In the genomic region with DNA sequence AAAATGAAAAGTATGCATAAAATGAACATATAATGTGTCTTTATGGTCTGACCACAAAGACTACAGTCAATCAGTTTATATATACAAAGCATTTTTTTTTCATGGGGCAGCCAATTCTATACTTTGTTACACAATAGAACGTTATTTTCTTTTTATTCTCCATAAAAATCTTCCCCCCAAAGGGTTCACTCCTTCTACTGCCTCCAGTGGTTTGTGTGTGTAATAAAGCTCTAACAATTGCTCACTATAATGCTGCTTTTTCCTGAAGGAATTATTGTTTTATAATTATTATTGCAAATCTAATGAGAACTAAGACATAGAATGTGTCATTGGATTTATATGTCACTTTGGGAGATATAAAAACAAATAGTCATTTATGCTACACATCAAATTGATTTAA, we compare ENCODE assay signal across 1 cellular context.
TF ChIP-seq lines count a peak whose summit lies in the region.

No MANE protein-coding gene starts in this region.

TF ChIP-seq in GM23338, 12 proteins besides CTCF, POLR2A, EP300 and RAD21 (continued from another document):
- TF ChIP-seq, protein P1, sequence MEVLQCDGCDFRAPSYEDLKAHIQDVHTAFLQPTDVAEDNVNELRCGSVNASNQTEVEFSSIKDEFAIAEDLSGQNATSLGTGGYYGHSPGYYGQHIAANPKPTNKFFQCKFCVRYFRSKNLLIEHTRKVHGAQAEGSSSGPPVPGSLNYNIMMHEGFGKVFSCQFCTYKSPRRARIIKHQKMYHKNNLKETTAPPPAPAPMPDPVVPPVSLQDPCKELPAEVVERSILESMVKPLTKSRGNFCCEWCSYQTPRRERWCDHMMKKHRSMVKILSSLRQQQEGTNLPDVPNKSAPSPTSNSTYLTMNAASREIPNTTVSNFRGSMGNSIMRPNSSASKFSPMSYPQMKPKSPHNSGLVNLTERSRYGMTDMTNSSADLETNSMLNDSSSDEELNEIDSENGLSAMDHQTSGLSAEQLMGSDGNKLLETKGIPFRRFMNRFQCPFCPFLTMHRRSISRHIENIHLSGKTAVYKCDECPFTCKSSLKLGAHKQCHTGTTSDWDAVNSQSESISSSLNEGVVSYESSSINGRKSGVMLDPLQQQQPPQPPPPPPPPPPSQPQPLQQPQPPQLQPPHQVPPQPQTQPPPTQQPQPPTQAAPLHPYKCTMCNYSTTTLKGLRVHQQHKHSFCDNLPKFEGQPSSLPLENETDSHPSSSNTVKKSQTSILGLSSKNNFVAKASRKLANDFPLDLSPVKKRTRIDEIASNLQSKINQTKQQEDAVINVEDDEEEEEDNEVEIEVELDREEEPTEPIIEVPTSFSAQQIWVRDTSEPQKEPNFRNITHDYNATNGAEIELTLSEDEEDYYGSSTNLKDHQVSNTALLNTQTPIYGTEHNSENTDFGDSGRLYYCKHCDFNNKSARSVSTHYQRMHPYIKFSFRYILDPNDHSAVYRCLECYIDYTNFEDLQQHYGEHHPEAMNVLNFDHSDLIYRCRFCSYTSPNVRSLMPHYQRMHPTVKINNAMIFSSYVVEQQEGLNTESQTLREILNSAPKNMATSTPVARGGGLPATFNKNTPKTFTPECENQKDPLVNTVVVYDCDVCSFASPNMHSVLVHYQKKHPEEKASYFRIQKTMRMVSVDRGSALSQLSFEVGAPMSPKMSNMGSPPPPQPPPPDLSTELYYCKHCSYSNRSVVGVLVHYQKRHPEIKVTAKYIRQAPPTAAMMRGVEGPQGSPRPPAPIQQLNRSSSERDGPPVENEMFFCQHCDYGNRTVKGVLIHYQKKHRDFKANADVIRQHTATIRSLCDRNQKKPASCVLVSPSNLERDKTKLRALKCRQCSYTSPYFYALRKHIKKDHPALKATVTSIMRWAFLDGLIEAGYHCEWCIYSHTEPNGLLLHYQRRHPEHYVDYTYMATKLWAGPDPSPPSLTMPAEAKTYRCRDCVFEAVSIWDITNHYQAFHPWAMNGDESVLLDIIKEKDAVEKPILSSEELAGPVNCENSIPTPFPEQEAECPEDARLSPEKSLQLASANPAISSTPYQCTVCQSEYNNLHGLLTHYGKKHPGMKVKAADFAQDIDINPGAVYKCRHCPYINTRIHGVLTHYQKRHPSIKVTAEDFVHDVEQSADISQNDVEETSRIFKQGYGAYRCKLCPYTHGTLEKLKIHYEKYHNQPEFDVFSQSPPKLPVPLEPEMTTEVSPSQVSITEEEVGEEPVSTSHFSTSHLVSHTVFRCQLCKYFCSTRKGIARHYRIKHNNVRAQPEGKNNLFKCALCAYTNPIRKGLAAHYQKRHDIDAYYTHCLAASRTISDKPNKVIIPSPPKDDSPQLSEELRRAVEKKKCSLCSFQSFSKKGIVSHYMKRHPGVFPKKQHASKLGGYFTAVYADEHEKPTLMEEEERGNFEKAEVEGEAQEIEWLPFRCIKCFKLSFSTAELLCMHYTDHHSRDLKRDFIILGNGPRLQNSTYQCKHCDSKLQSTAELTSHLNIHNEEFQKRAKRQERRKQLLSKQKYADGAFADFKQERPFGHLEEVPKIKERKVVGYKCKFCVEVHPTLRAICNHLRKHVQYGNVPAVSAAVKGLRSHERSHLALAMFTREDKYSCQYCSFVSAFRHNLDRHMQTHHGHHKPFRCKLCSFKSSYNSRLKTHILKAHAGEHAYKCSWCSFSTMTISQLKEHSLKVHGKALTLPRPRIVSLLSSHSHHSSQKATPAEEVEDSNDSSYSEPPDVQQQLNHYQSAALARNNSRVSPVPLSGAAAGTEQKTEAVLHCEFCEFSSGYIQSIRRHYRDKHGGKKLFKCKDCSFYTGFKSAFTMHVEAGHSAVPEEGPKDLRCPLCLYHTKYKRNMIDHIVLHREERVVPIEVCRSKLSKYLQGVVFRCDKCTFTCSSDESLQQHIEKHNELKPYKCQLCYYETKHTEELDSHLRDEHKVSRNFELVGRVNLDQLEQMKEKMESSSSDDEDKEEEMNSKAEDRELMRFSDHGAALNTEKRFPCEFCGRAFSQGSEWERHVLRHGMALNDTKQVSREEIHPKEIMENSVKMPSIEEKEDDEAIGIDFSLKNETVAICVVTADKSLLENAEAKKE (CRISPR knock-in tag; IDR thresholded peaks at IDR 0.05): no peak
- TF ChIP-seq EZH2phosphoT487 (IDR thresholded peaks at IDR 0.05; ENCODE audit: unreplicated experiment) (no peak), ETS1 (IDR thresholded peaks at IDR 0.05) (no peak)
